Comparison of ENCODE assay signal across 27 cellular contexts in the genomic region with DNA sequence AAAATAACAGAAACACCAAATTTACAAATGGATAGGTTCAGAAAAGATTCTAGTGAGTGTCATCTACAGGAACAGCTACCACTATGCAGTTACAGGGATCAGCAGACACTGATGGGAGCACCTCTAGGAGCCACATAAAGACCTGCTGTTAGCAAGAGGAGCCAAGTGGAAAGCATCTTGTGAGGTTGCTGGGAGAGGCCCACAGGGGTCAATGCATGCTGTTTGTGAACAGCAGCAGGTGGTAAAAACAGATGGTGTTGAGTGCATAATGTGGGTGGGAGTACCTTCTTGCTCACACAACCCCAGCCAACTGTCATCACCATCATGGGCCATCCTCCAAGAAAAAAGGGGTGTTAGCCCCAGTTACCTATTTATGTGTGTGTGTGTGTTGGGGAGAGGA.
DNase-seq lines count a peak whose midpoint lies in the region; ATAC-seq and TF ChIP-seq lines count a peak whose summit lies in the region.
"Had no signal": no experiment of that assay in that cellular context is flagged by ENCODE, and none has a peak within 500 bp of the region (broad histone marks: within the 10 kb centered on the region; RNA-seq: fewer than 3 reads in every experiment).

No MANE protein-coding gene starts in this region.

- H3K27me3 ChIP-seq in SJCRH30, result no peaks in the 10 kb centered on the region
- H3K27me3 ChIP-seq: ascending aorta; BLaER1 treated with 17β-estradiol and CSF1 and Interleukin-3, amounts not matched to agents 10 nM and 100 nM; foreskin keratinocyte; ovary; right atrium auricular region; upper lobe of left lung had no signal

- CTCF ChIA-PET in HEK293 (lab: Yijun Ruan, JAX), result no interaction called here

- POLR2A ChIA-PET in HEK293 (lab: Yijun Ruan, JAX), result no interaction called here

- peak; percentile 27 for DNase-seq in COR-L47 (lab: John Stamatoyannopoulos, UW)
- peak; percentile 45 for DNase-seq in NCI-H345 treated with DMSO at 0.1 percent for 48 hours (lab: John Stamatoyannopoulos, UW; ENCODE audit: unreplicated experiment)
- peak; percentile 26 to 57 for DNase-seq in SJCRH30
- DNase-seq in activated T-cell treated with anti-CD3 and anti-CD28 coated beads for 4 hours, result no peak
- no peak for DNase-seq in A172 (ENCODE audit: low spot score)
- DNase-seq: activated CD4-positive, alpha-beta T cell treated with anti-CD3 and anti-CD28 coated beads for 4 hours; activated effector memory CD4-positive, alpha-beta T cell treated with Interleukin-2 at 50 U/mL for 16 hours; activated naive CD8-positive, alpha-beta T cell treated with anti-CD3 and anti-CD28 coated beads for 36 hours; Caco-2; endodermal cell; foreskin keratinocyte; HFFc6; Kasumi-1; NCI-H1930; NCI-H526 treated with DMSO at 0.1 percent for 48 hours; nephron progenitor cell; ovary; stimulated activated CD4-positive, alpha-beta T cell treated with anti-CD3 and anti-CD28 coated beads, Interleukin-2, amount 100 ng/mL, for 24 hours; upper lobe of left lung had no signal

- no peak overlapping the region for H3K4me3 ChIP-seq in HEK293 (ENCODE audit: low read depth, low read length)
- H3K4me3 ChIP-seq in SJCRH30, result no peak overlapping the region
- H3K4me3 ChIP-seq: ascending aorta; BLaER1 treated with 17β-estradiol and CSF1 and Interleukin-3, amounts not matched to agents 10 nM and 100 nM; ovary; right atrium auricular region; upper lobe of left lung had no signal

- H3K36me3 ChIP-seq in HEK293 (ENCODE audit: control insufficient read depth in 2 of 2, insufficient read depth in 1 of 2, low read length in 2 of 2) (no peaks in the 10 kb centered on the region), SJCRH30 (no peaks in the 10 kb centered on the region)
- H3K36me3 ChIP-seq: ascending aorta; BLaER1 treated with 17β-estradiol and CSF1 and Interleukin-3, amounts not matched to agents 10 nM and 100 nM; ovary; right atrium auricular region; upper lobe of left lung had no signal

- H3K4me1 ChIP-seq in HEK293 (ENCODE audit: control insufficient read depth, insufficient read depth, low read length), result no peaks in the 10 kb centered on the region
- H3K4me1 ChIP-seq in SJCRH30, result peaks cover 8% of the 10 kb centered on the region; the same call in 1 of the 2 replicates
- H3K4me1 ChIP-seq: ascending aorta; BLaER1 treated with 17β-estradiol and CSF1 and Interleukin-3, amounts not matched to agents 10 nM and 100 nM; Caco-2; foreskin keratinocyte; right atrium auricular region; upper lobe of left lung had no signal

- TF ChIP-seq CTCF in HEK293 (tag by site-specific recombination; IDR thresholded peaks at IDR 0.05), result no peak

- H3K27ac ChIP-seq in HEK293 (ENCODE audit: extremely low read depth, low read depth, low read length) (no peak overlapping the region), SJCRH30 (no peak overlapping the region)
- H3K27ac ChIP-seq: ascending aorta; BLaER1 treated with 17β-estradiol and CSF1 and Interleukin-3, amounts not matched to agents 10 nM and 100 nM; foreskin keratinocyte; HL-60; ovary; right atrium auricular region; upper lobe of left lung had no signal

- no peak for ATAC-seq in HG02852 (IDR thresholded peaks at IDR 0.05; ENCODE audit: unreplicated experiment)
- ATAC-seq: esophagus mucosa, foreskin keratinocyte, SK-N-SH treated with all-trans-retinoic acid at 6 μM for 48 hours had no signal

- H3K9me3 ChIP-seq in HEK293 (ENCODE audit: control insufficient read depth, insufficient read depth, low read depth, low read length) (no peaks in the 10 kb centered on the region), SJCRH30 (replicated peaks) (peaks cover 10% of the 10 kb centered on the region; the same call in 1 of the 2 replicates)
- H3K9me3 ChIP-seq: ascending aorta; BLaER1 treated with 17β-estradiol and CSF1 and Interleukin-3, amounts not matched to agents 10 nM and 100 nM; Caco-2; ovary; right atrium auricular region; upper lobe of left lung had no signal

TF ChIP-seq in HEK293, 187 proteins besides CTCF, POLR2A, EP300 and RAD21:
- TF ChIP-seq, protein P1, sequence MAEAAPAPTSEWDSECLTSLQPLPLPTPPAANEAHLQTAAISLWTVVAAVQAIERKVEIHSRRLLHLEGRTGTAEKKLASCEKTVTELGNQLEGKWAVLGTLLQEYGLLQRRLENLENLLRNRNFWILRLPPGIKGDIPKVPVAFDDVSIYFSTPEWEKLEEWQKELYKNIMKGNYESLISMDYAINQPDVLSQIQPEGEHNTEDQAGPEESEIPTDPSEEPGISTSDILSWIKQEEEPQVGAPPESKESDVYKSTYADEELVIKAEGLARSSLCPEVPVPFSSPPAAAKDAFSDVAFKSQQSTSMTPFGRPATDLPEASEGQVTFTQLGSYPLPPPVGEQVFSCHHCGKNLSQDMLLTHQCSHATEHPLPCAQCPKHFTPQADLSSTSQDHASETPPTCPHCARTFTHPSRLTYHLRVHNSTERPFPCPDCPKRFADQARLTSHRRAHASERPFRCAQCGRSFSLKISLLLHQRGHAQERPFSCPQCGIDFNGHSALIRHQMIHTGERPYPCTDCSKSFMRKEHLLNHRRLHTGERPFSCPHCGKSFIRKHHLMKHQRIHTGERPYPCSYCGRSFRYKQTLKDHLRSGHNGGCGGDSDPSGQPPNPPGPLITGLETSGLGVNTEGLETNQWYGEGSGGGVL (tag by site-specific recombination; IDR thresholded peaks at IDR 0.05), result no peak
- 0 out of 2 replicates have a peak, but pooled peaks have one; percentile 30 for TF ChIP-seq ZIC2 (tag by site-specific recombination; IDR thresholded peaks at IDR 0.05)

Comparison
In these comparisons a context has a peak if more than half of its experiments do, and no peak if none do; other contexts are left out.
1. DNase-seq: peak in COR-L47 (single experiment), NCI-H345 treated with DMSO at 0.1 percent for 48 hours (single experiment) and SJCRH30 (2 of 2); none in activated T-cell treated with anti-CD3 and anti-CD28 coated beads for 4 hours (single experiment) and A172 (single experiment).